ENCODE assay signal across 2 cellular contexts in the genomic region with DNA sequence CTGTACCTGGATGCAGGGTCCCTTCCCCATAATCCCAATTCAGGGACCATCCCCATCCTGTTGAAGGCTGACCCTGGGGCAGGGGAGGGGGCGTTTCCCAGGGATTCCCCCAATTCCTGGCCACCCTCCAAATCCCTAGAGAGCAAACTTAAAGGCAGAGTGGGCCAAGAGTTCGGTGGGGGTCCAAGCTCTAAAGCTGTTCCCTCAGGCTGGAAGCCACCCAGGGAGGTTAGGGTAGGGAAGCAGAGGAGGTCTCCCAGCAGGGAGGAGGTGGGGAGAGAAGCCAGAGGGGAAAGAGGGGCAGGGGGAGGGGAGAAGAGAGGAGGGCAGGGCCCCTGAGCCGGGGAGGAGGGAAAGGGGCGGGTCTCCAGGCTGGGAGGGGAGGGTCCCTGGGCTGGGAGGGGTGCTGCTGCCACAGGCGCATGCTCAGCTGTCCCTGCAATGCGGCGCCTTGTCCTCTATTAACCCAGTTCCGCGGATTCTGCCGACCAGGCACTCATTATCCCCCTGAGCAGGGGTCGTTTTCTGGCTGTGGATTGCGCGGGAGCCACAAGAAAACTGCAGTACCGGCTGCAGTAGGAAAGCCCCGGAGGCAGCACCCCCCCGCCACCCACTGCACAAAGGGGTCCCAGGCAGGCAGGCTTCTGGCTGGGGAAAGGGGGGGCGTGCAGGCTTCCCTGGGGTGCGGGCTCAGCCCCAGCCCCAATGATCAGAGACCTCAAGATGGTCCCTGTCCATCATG.
TF ChIP-seq lines count a peak whose summit lies in the region.

No MANE protein-coding gene starts in this region.

TF ChIP-seq in HepG2, 621 proteins besides CTCF, POLR2A, EP300 and RAD21:
- TF ChIP-seq YY1 (IDR thresholded peaks at IDR 0.05; ENCODE audit: insufficient read depth, insufficient replicate concordance, low read depth, low read length) (no peak), ZNF326 (CRISPR knock-in tag; IDR thresholded peaks at IDR 0.05; ENCODE audit: borderline replicate concordance) (no peak), NPAS2 (CRISPR knock-in tag; IDR thresholded peaks at IDR 0.05; ENCODE audit: borderline replicate concordance) (no peak)
- TF ChIP-seq, protein P1, sequence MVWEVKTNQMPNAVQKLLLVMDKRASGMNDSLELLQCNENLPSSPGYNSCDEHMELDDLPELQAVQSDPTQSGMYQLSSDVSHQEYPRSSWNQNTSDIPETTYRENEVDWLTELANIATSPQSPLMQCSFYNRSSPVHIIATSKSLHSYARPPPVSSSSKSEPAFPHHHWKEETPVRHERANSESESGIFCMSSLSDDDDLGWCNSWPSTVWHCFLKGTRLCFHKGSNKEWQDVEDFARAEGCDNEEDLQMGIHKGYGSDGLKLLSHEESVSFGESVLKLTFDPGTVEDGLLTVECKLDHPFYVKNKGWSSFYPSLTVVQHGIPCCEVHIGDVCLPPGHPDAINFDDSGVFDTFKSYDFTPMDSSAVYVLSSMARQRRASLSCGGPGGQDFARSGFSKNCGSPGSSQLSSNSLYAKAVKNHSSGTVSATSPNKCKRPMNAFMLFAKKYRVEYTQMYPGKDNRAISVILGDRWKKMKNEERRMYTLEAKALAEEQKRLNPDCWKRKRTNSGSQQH (CRISPR knock-in tag; IDR thresholded peaks at IDR 0.05; ENCODE audit: low read depth): no peak

TF ChIP-seq in H1, 55 proteins besides CTCF, POLR2A, EP300 and RAD21 (continues in another document):
- TF ChIP-seq CREB1 (IDR thresholded peaks at IDR 0.05): no peak
- no peak for TF ChIP-seq KDM1A (IDR thresholded peaks at IDR 0.05; ENCODE audit: borderline replicate concordance, low read length)
- no peak for TF ChIP-seq RNF2 (IDR thresholded peaks at IDR 0.05; ENCODE audit: borderline replicate concordance, low read depth, low read length, missing control alignments, poor library complexity, severe bottlenecking)
- no peak for TF ChIP-seq BACH1 (IDR thresholded peaks at IDR 0.05; ENCODE audit: low read length)
- TF ChIP-seq, protein P2, sequence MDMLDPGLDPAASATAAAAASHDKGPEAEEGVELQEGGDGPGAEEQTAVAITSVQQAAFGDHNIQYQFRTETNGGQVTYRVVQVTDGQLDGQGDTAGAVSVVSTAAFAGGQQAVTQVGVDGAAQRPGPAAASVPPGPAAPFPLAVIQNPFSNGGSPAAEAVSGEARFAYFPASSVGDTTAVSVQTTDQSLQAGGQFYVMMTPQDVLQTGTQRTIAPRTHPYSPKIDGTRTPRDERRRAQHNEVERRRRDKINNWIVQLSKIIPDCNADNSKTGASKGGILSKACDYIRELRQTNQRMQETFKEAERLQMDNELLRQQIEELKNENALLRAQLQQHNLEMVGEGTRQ (IDR thresholded peaks at IDR 0.05; ENCODE audit: low read length): no peak
- TF ChIP-seq, protein P3, sequence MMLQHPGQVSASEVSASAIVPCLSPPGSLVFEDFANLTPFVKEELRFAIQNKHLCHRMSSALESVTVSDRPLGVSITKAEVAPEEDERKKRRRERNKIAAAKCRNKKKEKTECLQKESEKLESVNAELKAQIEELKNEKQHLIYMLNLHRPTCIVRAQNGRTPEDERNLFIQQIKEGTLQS (IDR thresholded peaks at IDR 0.05; ENCODE audit: insufficient read depth, low read depth, low read length): no peak
- TF ChIP-seq CEBPB (IDR thresholded peaks at IDR 0.05; ENCODE audit: low read depth, low read length): no peak
- TF ChIP-seq, protein P4, sequence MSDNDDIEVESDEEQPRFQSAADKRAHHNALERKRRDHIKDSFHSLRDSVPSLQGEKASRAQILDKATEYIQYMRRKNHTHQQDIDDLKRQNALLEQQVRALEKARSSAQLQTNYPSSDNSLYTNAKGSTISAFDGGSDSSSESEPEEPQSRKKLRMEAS (IDR thresholded peaks at IDR 0.05): peak; percentile 13; the same call in 1 of the 2 replicates
- no peak for TF ChIP-seq CBX5 (IDR thresholded peaks at IDR 0.05; ENCODE audit: low read depth, low read length)
- no peak for TF ChIP-seq TAF1 (IDR thresholded peaks at IDR 0.05; ENCODE audit: low read depth, low read length)
- no peak for TF ChIP-seq TBP (IDR thresholded peaks at IDR 0.05; ENCODE audit: low read depth, low read length)
- peak; percentile 46 for TF ChIP-seq KDM4A (IDR thresholded peaks at IDR 0.05; ENCODE audit: low read depth, low read length, severe bottlenecking)
- TF ChIP-seq EGR1 (IDR thresholded peaks at IDR 0.05; ENCODE audit: borderline replicate concordance, low read depth, low read length): no peak
- TF ChIP-seq TAF7 (optimal IDR thresholded peaks at IDR 0.05; ENCODE audit: borderline replicate concordance, low read depth, low read length): no peak
- TF ChIP-seq CHD2 (IDR thresholded peaks at IDR 0.05; ENCODE audit: low read length): no peak
- TF ChIP-seq, protein P5, sequence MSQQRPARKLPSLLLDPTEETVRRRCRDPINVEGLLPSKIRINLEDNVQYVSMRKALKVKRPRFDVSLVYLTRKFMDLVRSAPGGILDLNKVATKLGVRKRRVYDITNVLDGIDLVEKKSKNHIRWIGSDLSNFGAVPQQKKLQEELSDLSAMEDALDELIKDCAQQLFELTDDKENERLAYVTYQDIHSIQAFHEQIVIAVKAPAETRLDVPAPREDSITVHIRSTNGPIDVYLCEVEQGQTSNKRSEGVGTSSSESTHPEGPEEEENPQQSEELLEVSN (IDR thresholded peaks at IDR 0.05): no peak
- TF ChIP-seq TEAD4 (IDR thresholded peaks at IDR 0.05; ENCODE audit: low read depth, low read length): no peak
- peak; percentile 36; the same call in 1 of the 2 replicates for TF ChIP-seq GABPA (IDR thresholded peaks at IDR 0.05; ENCODE audit: borderline replicate concordance, insufficient read depth, low read length)
- no peak for TF ChIP-seq CBX8 (IDR thresholded peaks at IDR 0.05; ENCODE audit: borderline replicate concordance, low read depth, low read length)
- TF ChIP-seq, protein P6, sequence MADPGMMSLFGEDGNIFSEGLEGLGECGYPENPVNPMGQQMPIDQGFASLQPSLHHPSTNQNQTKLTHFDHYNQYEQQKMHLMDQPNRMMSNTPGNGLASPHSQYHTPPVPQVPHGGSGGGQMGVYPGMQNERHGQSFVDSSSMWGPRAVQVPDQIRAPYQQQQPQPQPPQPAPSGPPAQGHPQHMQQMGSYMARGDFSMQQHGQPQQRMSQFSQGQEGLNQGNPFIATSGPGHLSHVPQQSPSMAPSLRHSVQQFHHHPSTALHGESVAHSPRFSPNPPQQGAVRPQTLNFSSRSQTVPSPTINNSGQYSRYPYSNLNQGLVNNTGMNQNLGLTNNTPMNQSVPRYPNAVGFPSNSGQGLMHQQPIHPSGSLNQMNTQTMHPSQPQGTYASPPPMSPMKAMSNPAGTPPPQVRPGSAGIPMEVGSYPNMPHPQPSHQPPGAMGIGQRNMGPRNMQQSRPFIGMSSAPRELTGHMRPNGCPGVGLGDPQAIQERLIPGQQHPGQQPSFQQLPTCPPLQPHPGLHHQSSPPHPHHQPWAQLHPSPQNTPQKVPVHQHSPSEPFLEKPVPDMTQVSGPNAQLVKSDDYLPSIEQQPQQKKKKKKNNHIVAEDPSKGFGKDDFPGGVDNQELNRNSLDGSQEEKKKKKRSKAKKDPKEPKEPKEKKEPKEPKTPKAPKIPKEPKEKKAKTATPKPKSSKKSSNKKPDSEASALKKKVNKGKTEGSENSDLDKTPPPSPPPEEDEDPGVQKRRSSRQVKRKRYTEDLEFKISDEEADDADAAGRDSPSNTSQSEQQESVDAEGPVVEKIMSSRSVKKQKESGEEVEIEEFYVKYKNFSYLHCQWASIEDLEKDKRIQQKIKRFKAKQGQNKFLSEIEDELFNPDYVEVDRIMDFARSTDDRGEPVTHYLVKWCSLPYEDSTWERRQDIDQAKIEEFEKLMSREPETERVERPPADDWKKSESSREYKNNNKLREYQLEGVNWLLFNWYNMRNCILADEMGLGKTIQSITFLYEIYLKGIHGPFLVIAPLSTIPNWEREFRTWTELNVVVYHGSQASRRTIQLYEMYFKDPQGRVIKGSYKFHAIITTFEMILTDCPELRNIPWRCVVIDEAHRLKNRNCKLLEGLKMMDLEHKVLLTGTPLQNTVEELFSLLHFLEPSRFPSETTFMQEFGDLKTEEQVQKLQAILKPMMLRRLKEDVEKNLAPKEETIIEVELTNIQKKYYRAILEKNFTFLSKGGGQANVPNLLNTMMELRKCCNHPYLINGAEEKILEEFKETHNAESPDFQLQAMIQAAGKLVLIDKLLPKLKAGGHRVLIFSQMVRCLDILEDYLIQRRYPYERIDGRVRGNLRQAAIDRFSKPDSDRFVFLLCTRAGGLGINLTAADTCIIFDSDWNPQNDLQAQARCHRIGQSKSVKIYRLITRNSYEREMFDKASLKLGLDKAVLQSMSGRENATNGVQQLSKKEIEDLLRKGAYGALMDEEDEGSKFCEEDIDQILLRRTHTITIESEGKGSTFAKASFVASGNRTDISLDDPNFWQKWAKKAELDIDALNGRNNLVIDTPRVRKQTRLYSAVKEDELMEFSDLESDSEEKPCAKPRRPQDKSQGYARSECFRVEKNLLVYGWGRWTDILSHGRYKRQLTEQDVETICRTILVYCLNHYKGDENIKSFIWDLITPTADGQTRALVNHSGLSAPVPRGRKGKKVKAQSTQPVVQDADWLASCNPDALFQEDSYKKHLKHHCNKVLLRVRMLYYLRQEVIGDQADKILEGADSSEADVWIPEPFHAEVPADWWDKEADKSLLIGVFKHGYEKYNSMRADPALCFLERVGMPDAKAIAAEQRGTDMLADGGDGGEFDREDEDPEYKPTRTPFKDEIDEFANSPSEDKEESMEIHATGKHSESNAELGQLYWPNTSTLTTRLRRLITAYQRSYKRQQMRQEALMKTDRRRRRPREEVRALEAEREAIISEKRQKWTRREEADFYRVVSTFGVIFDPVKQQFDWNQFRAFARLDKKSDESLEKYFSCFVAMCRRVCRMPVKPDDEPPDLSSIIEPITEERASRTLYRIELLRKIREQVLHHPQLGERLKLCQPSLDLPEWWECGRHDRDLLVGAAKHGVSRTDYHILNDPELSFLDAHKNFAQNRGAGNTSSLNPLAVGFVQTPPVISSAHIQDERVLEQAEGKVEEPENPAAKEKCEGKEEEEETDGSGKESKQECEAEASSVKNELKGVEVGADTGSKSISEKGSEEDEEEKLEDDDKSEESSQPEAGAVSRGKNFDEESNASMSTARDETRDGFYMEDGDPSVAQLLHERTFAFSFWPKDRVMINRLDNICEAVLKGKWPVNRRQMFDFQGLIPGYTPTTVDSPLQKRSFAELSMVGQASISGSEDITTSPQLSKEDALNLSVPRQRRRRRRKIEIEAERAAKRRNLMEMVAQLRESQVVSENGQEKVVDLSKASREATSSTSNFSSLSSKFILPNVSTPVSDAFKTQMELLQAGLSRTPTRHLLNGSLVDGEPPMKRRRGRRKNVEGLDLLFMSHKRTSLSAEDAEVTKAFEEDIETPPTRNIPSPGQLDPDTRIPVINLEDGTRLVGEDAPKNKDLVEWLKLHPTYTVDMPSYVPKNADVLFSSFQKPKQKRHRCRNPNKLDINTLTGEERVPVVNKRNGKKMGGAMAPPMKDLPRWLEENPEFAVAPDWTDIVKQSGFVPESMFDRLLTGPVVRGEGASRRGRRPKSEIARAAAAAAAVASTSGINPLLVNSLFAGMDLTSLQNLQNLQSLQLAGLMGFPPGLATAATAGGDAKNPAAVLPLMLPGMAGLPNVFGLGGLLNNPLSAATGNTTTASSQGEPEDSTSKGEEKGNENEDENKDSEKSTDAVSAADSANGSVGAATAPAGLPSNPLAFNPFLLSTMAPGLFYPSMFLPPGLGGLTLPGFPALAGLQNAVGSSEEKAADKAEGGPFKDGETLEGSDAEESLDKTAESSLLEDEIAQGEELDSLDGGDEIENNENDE (IDR thresholded peaks at IDR 0.05; ENCODE audit: insufficient replicate concordance, low read length): no peak
- TF ChIP-seq HDAC2 (IDR thresholded peaks at IDR 0.05; ENCODE audit: borderline replicate concordance in 1 of 2, low read depth in 2 of 2, low read length in 2 of 2): no peak
- TF ChIP-seq EZH2 (IDR thresholded peaks at IDR 0.05; ENCODE audit: low read depth, low read length, severe bottlenecking): no peak
- no peak for TF ChIP-seq BRCA1 (IDR thresholded peaks at IDR 0.05; ENCODE audit: low read depth, low read length)
- no peak for TF ChIP-seq HDAC6 (IDR thresholded peaks at IDR 0.05; ENCODE audit: low read depth, low read length)
- no peak for TF ChIP-seq SAP30 (IDR thresholded peaks at IDR 0.05; ENCODE audit: insufficient read depth, insufficient replicate concordance, low read length)
- 0 out of 2 replicates have a peak, but pooled peaks have one; percentile 48 for TF ChIP-seq SP4 (IDR thresholded peaks at IDR 0.05; ENCODE audit: low read length)
- TF ChIP-seq SIX5 (IDR thresholded peaks at IDR 0.05; ENCODE audit: low read depth, low read length): no peak
- peak; percentile 62 for TF ChIP-seq NRF1 (IDR thresholded peaks at IDR 0.05; ENCODE audit: low read depth, low read length)
- TF ChIP-seq POU5F1 (IDR thresholded peaks at IDR 0.05; ENCODE audit: low read depth, low read length): no peak
- TF ChIP-seq SP1 (IDR thresholded peaks at IDR 0.05; ENCODE audit: low read depth, low read length): no peak
- TF ChIP-seq SIN3A (conservative IDR thresholded peaks at IDR 0.05 in 1 of 2, IDR thresholded peaks at IDR 0.05 in 1 of 2; ENCODE audit: low read depth in 1 of 2, low read length in 2 of 2): 0 out of 4 replicates have a peak, but pooled peaks of 1 of the 2 experiments have one; percentile 35
- TF ChIP-seq SRF (IDR thresholded peaks at IDR 0.05; ENCODE audit: low read depth, low read length): no peak
- TF ChIP-seq, protein P7, sequence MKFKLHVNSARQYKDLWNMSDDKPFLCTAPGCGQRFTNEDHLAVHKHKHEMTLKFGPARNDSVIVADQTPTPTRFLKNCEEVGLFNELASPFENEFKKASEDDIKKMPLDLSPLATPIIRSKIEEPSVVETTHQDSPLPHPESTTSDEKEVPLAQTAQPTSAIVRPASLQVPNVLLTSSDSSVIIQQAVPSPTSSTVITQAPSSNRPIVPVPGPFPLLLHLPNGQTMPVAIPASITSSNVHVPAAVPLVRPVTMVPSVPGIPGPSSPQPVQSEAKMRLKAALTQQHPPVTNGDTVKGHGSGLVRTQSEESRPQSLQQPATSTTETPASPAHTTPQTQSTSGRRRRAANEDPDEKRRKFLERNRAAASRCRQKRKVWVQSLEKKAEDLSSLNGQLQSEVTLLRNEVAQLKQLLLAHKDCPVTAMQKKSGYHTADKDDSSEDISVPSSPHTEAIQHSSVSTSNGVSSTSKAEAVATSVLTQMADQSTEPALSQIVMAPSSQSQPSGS (IDR thresholded peaks at IDR 0.05; ENCODE audit: low read length): no peak
- TF ChIP-seq CTBP2 (IDR thresholded peaks at IDR 0.05; ENCODE audit: borderline replicate concordance, insufficient read depth, insufficient read length, low read length): no peak
- TF ChIP-seq SIRT6 (IDR thresholded peaks at IDR 0.05; ENCODE audit: low read length): no peak
- no peak for TF ChIP-seq JUN (IDR thresholded peaks at IDR 0.05; ENCODE audit: low read depth, low read length)
- TF ChIP-seq POLR2AphosphoS5 (IDR thresholded peaks at IDR 0.05; ENCODE audit: low read depth, low read length): peak; percentile 61
- TF ChIP-seq JUND (IDR thresholded peaks at IDR 0.05; ENCODE audit: low read length): no peak
- no peak for TF ChIP-seq RBBP5 (IDR thresholded peaks at IDR 0.05; ENCODE audit: borderline replicate concordance, low read depth, low read length)
- TF ChIP-seq SUZ12 (IDR thresholded peaks at IDR 0.05; ENCODE audit: low read length): no peak
- TF ChIP-seq KDM5A (IDR thresholded peaks at IDR 0.05; ENCODE audit: low read length): no peak
- TF ChIP-seq NANOG (IDR thresholded peaks at IDR 0.05; ENCODE audit: insufficient read depth, low read depth, low read length, poor library complexity, severe bottlenecking): no peak
- no peak for TF ChIP-seq FOSL1 (IDR thresholded peaks at IDR 0.05; ENCODE audit: insufficient read depth, low read depth, low read length)
- no peak for TF ChIP-seq CHD1 (IDR thresholded peaks at IDR 0.05; ENCODE audit: low read depth, low read length)
- no peak for TF ChIP-seq MAFK (IDR thresholded peaks at IDR 0.05; ENCODE audit: low read depth, low read length)
- no peak for TF ChIP-seq TCF12 (IDR thresholded peaks at IDR 0.05; ENCODE audit: low read depth, low read length)
- TF ChIP-seq PHF8 (conservative IDR thresholded peaks at IDR 0.05; ENCODE audit: low read depth, low read length): no peak
- TF ChIP-seq RFX5 (IDR thresholded peaks at IDR 0.05; ENCODE audit: borderline replicate concordance, low read depth, low read length): no peak
